In the genomic region with DNA sequence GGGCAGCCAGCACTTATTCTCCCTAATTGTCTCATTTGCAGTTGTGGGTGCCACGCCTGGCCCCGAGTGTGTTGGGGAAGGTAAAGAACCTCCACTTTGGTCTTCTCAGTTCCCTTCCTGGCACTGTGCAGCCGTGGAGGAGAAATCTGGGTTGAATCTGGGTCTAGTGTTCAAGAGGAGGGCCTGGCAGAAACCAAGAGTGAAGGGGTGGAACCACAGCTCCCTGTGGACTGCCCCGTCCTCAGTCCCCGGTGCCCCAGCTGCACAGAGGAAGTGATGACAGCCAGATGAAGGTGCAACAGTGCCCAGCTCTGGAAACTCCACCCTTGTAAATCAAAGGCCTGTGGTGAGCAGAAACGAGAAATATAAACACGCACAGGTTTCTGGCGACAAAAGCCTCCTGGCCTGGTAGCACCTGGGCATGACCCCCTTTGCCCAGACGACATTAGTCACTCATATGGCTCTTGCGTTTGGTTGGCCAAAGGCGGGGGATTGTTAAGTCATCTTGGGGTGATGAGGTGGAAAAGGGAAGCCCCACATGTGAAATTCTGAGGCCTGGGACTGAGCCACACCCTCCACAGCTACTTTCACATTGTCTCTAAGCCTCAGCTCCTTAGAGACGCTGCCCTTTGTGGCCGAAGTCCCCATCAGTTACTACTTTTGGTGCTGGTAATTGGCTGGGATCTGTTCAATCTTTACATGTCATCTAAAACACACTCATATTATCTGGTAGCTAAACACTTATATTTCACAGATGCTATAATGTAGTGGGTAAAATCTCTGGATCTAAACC, we compare ENCODE assay signal across 8 cellular contexts. TPM values are rescaled to one million over a fixed set of nuclear protein-coding genes. Genes with fewer than 3 reads are reported as not detected.
DNase-seq lines count a peak whose midpoint lies in the region; ATAC-seq and TF ChIP-seq lines count a peak whose summit lies in the region.

No MANE protein-coding gene starts in this region.

- intact Hi-C loops in left ventricle myocardium inferior (cut with micrococcal nuclease) = no loop called here

- H3K4me1 ChIP-seq in left ventricle myocardium inferior = peaks cover 70% of the 10 kb centered on the region

- peak overlapping the region; percentile 90 for H3K27ac ChIP-seq in left ventricle myocardium inferior (replicated peaks)

- no peaks in the 10 kb centered on the region for H3K27me3 ChIP-seq in left ventricle myocardium inferior (ENCODE audit: low read depth)

- ATAC-seq in GM21717 (IDR thresholded peaks at IDR 0.05; ENCODE audit: unreplicated experiment) (peak; percentile 55), omental fat pad (ENCODE audit: low FRiP score) (no peak)

- no peaks in the 10 kb centered on the region for H3K9me3 ChIP-seq in left ventricle myocardium inferior (replicated peaks)

- no peaks in the 10 kb centered on the region for H3K36me3 ChIP-seq in left ventricle myocardium inferior

- no peak overlapping the region for H3K4me3 ChIP-seq in left ventricle myocardium inferior

- TF ChIP-seq CTCF in left ventricle myocardium inferior (IDR thresholded peaks at IDR 0.05; ENCODE audit: borderline replicate concordance) (no peak), omental fat pad (IDR thresholded peaks at IDR 0.05) (no peak)

- DNase-seq in Daoy (ENCODE audit: low read depth) (peak; percentile 82), M059J (ENCODE audit: low read depth) (peak; percentile 83), activated T-cell treated with anti-CD3 and anti-CD28 coated beads for 24 hours (ENCODE audit: low read depth) (peak; percentile 79), left ventricle myocardium inferior (no peak), foreskin melanocyte (no peak), omental fat pad (ENCODE audit: low spot score) (no peak)
- peak; percentile 66 for DNase-seq in stimulated activated CD8-positive, alpha-beta memory T cell treated with anti-CD3 and anti-CD28 coated beads, Interleukin-12 subunit alpha, Interleukin-12 subunit beta, amount 100 ng/mL, for 4 hours (ENCODE audit: low read depth)

RNA-seq across cellular contexts. Expression of gene ECE1, which starts 4.2 kb away (rescaled TPM):
- 59.8 and 69.8 TPM in 2 replicates for total RNA-seq in Daoy (2014; rRNA removed; shearing (Covaris generic))
- total RNA-seq in M059J (2014; rRNA removed; shearing (Covaris generic)) = 88.5 and 125 TPM in 2 replicates
- total RNA-seq in left ventricle myocardium inferior (54.7 TPM), omental fat pad (100 to 1,000 TPM in 2 of 4 donors, 10 to 100 TPM in 2; 43.5 to 158 (median 114) TPM)

Comparison
In these comparisons a context has a peak if more than half of its experiments do, and no peak if none do; other contexts are left out.
1. DNase-seq: peak in Daoy (single experiment), M059J (single experiment), activated T-cell treated with anti-CD3 and anti-CD28 coated beads for 24 hours (single experiment) and stimulated activated CD8-positive, alpha-beta memory T cell treated with anti-CD3 and anti-CD28 coated beads, Interleukin-12 subunit alpha, Interleukin-12 subunit beta, amount 100 ng/mL, for 4 hours (single experiment); none in left ventricle myocardium inferior (single experiment), foreskin melanocyte (single experiment) and omental fat pad (single experiment).